ENCODE assay signal across 23 cellular contexts in genomic region chr3:133529809-133530208, GRCh38. TPM values are rescaled to one million over a fixed set of nuclear protein-coding genes. Genes with fewer than 3 reads are reported as not detected.
DNase-seq lines count a peak whose midpoint lies in the region; ATAC-seq, FAIRE-seq and TF ChIP-seq lines count a peak whose summit lies in the region.
"Had no signal": no experiment of that assay in that cellular context is flagged by ENCODE, and none has a peak within 500 bp of the region (broad histone marks: within the 10 kb centered on the region; RNA-seq: fewer than 3 reads in every experiment).

No MANE protein-coding gene starts in this region.

- H3K27me3 ChIP-seq in HepG2 (ENCODE audit: control insufficient read depth in 1 of 2, insufficient read depth in 2 of 2, low read length in 2 of 2) (no peaks in the 10 kb centered on the region), right lobe of liver (no peaks in the 10 kb centered on the region), K562 (ENCODE audit: control insufficient read depth in 2 of 2, insufficient read depth in 2 of 2, low read length in 2 of 2) (no peaks in the 10 kb centered on the region)
- H3K27me3 ChIP-seq: BLaER1 treated with 17β-estradiol and CSF1 and Interleukin-3, amounts not matched to agents 10 nM and 100 nM had no signal

- TF ChIP-seq EP300 in HepG2 (IDR thresholded peaks at IDR 0.05; ENCODE audit: low read depth in 2 of 2, low read length in 2 of 2) = no peak
- no peak for TF ChIP-seq EP300 in HepG2 (CRISPR knock-in tag; IDR thresholded peaks at IDR 0.05; ENCODE audit: borderline replicate concordance)
- no peak for TF ChIP-seq EP300 in K562 (IDR thresholded peaks at IDR 0.05; ENCODE audit: low read length)

- H2AFZ ChIP-seq in HepG2 (ENCODE audit: low read length) (no peak overlapping the region), K562 (ENCODE audit: low read depth, low read length) (no peak overlapping the region)

- H3K27me3 Mint-ChIP-seq in stimulated activated memory B cell treated with anti-CD40 and anti-IgM and Interleukin-4, amounts not matched to agents 10 μg/mL and 1 μg/mL and 100 μg/mL, for 72 hours = no peaks in the 10 kb centered on the region
- H3K27me3 Mint-ChIP-seq: B cell; CD4-positive, alpha-beta T cell had no signal

- no peaks in the 10 kb centered on the region for H3K79me2 ChIP-seq in HepG2 (ENCODE audit: insufficient read depth, low read length)
- no peaks in the 10 kb centered on the region for H3K79me2 ChIP-seq in K562 (ENCODE audit: control insufficient read depth, insufficient read depth, low read length)

- H3K4me2 ChIP-seq in HepG2 (ENCODE audit: low read depth, low read length) (no peak overlapping the region), K562 (ENCODE audit: insufficient read depth, low read length) (no peak overlapping the region)
- H3K4me2 ChIP-seq: A549; BLaER1 treated with 17β-estradiol and CSF1 and Interleukin-3, amounts not matched to agents 10 nM and 100 nM had no signal

- H3K9me3 Mint-ChIP-seq in stimulated activated memory B cell treated with anti-CD40 and anti-IgM and Interleukin-4, amounts not matched to agents 10 μg/mL and 1 μg/mL and 100 μg/mL, for 72 hours = no peaks in the 10 kb centered on the region
- H3K9me3 Mint-ChIP-seq: CD4-positive, alpha-beta T cell; CD8-positive, alpha-beta T cell had no signal

- H3K9me1 ChIP-seq in K562 (ENCODE audit: control insufficient read depth, insufficient read depth, low read length) = no peaks in the 10 kb centered on the region

- H3K36me3 ChIP-seq in HepG2 (replicated peaks in 1 of 2; ENCODE audit: control insufficient read depth in 1 of 2, insufficient read depth in 2 of 2, low read length in 2 of 2) (no peaks in the 10 kb centered on the region), right lobe of liver (no peaks in the 10 kb centered on the region), K562 (ENCODE audit: control insufficient read depth, insufficient read depth, low read length) (no peaks in the 10 kb centered on the region)
- H3K36me3 ChIP-seq: BLaER1 treated with 17β-estradiol and CSF1 and Interleukin-3, amounts not matched to agents 10 nM and 100 nM had no signal

- no peak overlapping the region for H3K4me3 Mint-ChIP-seq in stimulated activated memory B cell treated with anti-CD40 and anti-IgM and Interleukin-4, amounts not matched to agents 10 μg/mL and 1 μg/mL and 100 μg/mL, for 72 hours
- H3K4me3 Mint-ChIP-seq: B cell; CD4-positive, alpha-beta T cell; CD8-positive, alpha-beta T cell had no signal

- H3K27ac Mint-ChIP-seq in stimulated activated memory B cell treated with anti-CD40 and anti-IgM and Interleukin-4, amounts not matched to agents 10 μg/mL and 1 μg/mL and 100 μg/mL, for 72 hours = peak overlapping the region; percentile 11
- H3K27ac Mint-ChIP-seq: B cell; CD4-positive, alpha-beta T cell; CD8-positive, alpha-beta T cell had no signal

- H3K9me3 ChIP-seq in HepG2 (ENCODE audit: low read length) (peaks cover 6% of the 10 kb centered on the region; the same call in 1 of the 2 replicates), right lobe of liver (no peaks in the 10 kb centered on the region), K562 (replicated peaks; ENCODE audit: control insufficient read depth, insufficient read depth, low read depth, low read length) (no peaks in the 10 kb centered on the region)

- 94% methylated on average over 2 of the region's 2 CpGs for WGBS in HepG2 (ENCODE audit: low lambda C conversion rate)
- WGBS in right lobe of liver (ENCODE audit: insufficient coverage, low coverage, low lambda C conversion rate, missing lambda C conversion rate) = 90% methylated on average over 2 of the region's 2 CpGs
- WGBS in K562 (ENCODE audit: insufficient coverage, low coverage, missing lambda C conversion rate) = 13% methylated on average over 2 of the region's 2 CpGs

- intact Hi-C loops in HepG2 (cut with micrococcal nuclease; ENCODE audit: unreplicated experiment) = no loop called here
- intact Hi-C loops in right lobe of liver (cut with DNase I) = no loop called here
- intact Hi-C loops in K562 (cut with micrococcal nuclease) = no loop called here

- H3K9ac ChIP-seq in HepG2 (ENCODE audit: insufficient read depth, low read depth, low read length) (no peak overlapping the region), K562 (ENCODE audit: insufficient read depth in 1 of 2, low read depth in 2 of 2, low read length in 2 of 2) (no peak overlapping the region)
- H3K9ac ChIP-seq: BLaER1 treated with 17β-estradiol and CSF1 and Interleukin-3, amounts not matched to agents 10 nM and 100 nM had no signal

- no TSS peak for BruUV-seq in HepG2 (replicated peaks; lab: Mats Ljungman, UMichigan)
- no TSS peak for BruUV-seq in K562 (replicated peaks; lab: Mats Ljungman, UMichigan)

- TF ChIP-seq CTCF in HepG2 (CRISPR knock-in tag; IDR thresholded peaks at IDR 0.05) (no peak), right lobe of liver (IDR thresholded peaks at IDR 0.05) (no peak), K562 (IDR thresholded peaks at IDR 0.05 in 2 of 3, conservative IDR thresholded peaks at IDR 0.05 in 1 of 3; ENCODE audit: insufficient read depth in 2 of 3, low read depth in 1 of 3, low read length in 3 of 3) (no peak)

- H3K4me1 ChIP-seq in HepG2 (ENCODE audit: insufficient read depth, low read length) (no peaks in the 10 kb centered on the region), right lobe of liver (no peaks in the 10 kb centered on the region), K562 (replicated peaks in 1 of 2; ENCODE audit: control insufficient read depth in 2 of 2, insufficient read depth in 2 of 2, low read length in 2 of 2) (no peaks in the 10 kb centered on the region)
- H3K4me1 ChIP-seq: A549 had no signal

- H3K27ac ChIP-seq in HepG2 (ENCODE audit: extremely low read length, insufficient read depth, low read length) = no peak overlapping the region
- no peak overlapping the region for H3K27ac ChIP-seq in right lobe of liver
- no peak overlapping the region for H3K27ac ChIP-seq in K562 (ENCODE audit: extremely low read depth, low read depth, low read length)
- H3K27ac ChIP-seq: 22Rv1; A549; BLaER1 treated with 17β-estradiol and CSF1 and Interleukin-3, amounts not matched to agents 10 nM and 100 nM; C4-2B had no signal

- H3K36me3 Mint-ChIP-seq in stimulated activated memory B cell treated with anti-CD40 and anti-IgM and Interleukin-4, amounts not matched to agents 10 μg/mL and 1 μg/mL and 100 μg/mL, for 72 hours = no peaks in the 10 kb centered on the region
- H3K36me3 Mint-ChIP-seq: CD8-positive, alpha-beta T cell had no signal

- peaks cover 20% of the 10 kb centered on the region for H3K4me1 Mint-ChIP-seq in stimulated activated memory B cell treated with anti-CD40 and anti-IgM and Interleukin-4, amounts not matched to agents 10 μg/mL and 1 μg/mL and 100 μg/mL, for 72 hours

- FAIRE-seq in HepG2 (lab: Jason Lieb, UNC) (no peak), K562 (lab: Jason Lieb, UNC) (no peak)
- FAIRE-seq: A549, D721Med, G401.6, GM12891, GM19239 had no signal

- POLR2A ChIA-PET in HepG2 (lab: Yijun Ruan, JAX) = interaction anchor here (0.7 kb wide), 1 partner anchor 36 kb away, joined by 3 read pairs; no protein-coding TSS in a partner anchor
- POLR2A ChIA-PET in K562 (lab: Yijun Ruan, JAX) = no interaction called here

- CTCF ChIA-PET in HepG2 (lab: Yijun Ruan, JAX; ENCODE audit: low intra/inter-chr PET ratio, low total read pairs) (no interaction called here), K562 (lab: Yijun Ruan, JAX; ENCODE audit: low intra/inter-chr PET ratio) (no interaction called here)

- H3K4me3 ChIP-seq in HepG2 (replicated peaks in 1 of 3; ENCODE audit: insufficient read depth in 1 of 3, low read depth in 2 of 3, low read length in 3 of 3) = no peak overlapping the region
- no peak overlapping the region for H3K4me3 ChIP-seq in right lobe of liver
- no peak overlapping the region for H3K4me3 ChIP-seq in K562
- H3K4me3 ChIP-seq: A549; BLaER1 treated with 17β-estradiol and CSF1 and Interleukin-3, amounts not matched to agents 10 nM and 100 nM had no signal

- ATAC-seq in HepG2 (no peak), right lobe of liver (no peak), K562 (no peak)
- ATAC-seq in stimulated activated memory B cell treated with anti-CD40 and anti-IgM and Interleukin-4, amounts not matched to agents 10 μg/mL and 1 μg/mL and 100 μg/mL, for 72 hours = no peak
- ATAC-seq: CD8-positive, alpha-beta T cell had no signal

- TF ChIP-seq POLR2A in HepG2 (IDR thresholded peaks at IDR 0.05; ENCODE audit: insufficient read depth in 1 of 2, low read depth in 2 of 2, low read length in 2 of 2) (no peak), right lobe of liver (IDR thresholded peaks at IDR 0.05) (no peak), K562 (conservative IDR thresholded peaks at IDR 0.05) (no peak)

- in situ Hi-C loops in HepG2 (cut with HindIII; ENCODE audit: extremely low pct_ligation_motif_present, low pct_unique_long_range_greater_than_20kb) (no loop called here), K562 (cut with MboI) (no loop called here)

- DNase-seq in HepG2 (ENCODE audit: low spot score) (no peak), right lobe of liver (no peak), K562 (ENCODE audit: extremely low read depth in 1 of 4, low spot score in 3 of 4) (no peak), LoVo (ENCODE audit: low spot score) (no peak), cerebellum (ENCODE audit: low spot score) (no peak)
- DNase-seq in stimulated activated naive CD4-positive, alpha-beta T cell treated with Interleukin-2 at 50 U/mL for 16 hours (lab: John Stamatoyannopoulos, UW) = no peak
- DNase-seq: AML-193; Caco-2; Calu3; CD4-positive, alpha-beta T cell; CD8-positive, alpha-beta T cell; DMS79 treated with DMSO at 0.1 percent for 48 hours; GF-D8 had no signal

- no peak for TF ChIP-seq RAD21 in HepG2 (CRISPR knock-in tag; IDR thresholded peaks at IDR 0.05)
- no peak for TF ChIP-seq RAD21 in K562 (CRISPR knock-in tag; conservative IDR thresholded peaks at IDR 0.05 in 1 of 2, IDR thresholded peaks at IDR 0.05 in 1 of 2)

- H4K20me1 ChIP-seq in HepG2 (ENCODE audit: insufficient read depth, low read length) = no peaks in the 10 kb centered on the region
- H4K20me1 ChIP-seq in K562 (replicated peaks; ENCODE audit: control insufficient read depth, insufficient read depth, low read length) = no peaks in the 10 kb centered on the region; the same call in 1 of the 2 replicates
- H4K20me1 ChIP-seq: BLaER1 treated with 17β-estradiol and CSF1 and Interleukin-3, amounts not matched to agents 10 nM and 100 nM had no signal

RNA-seq across cellular contexts. Expression of gene CDV3, which starts 43.7 kb away (rescaled TPM):
- 145 and 190 TPM in 2 replicates for total RNA-seq in HepG2 (2016; rRNA removed; fragmentation: Illumina TruSeq; extraction: Trizol)
- 29.7 and 31.6 TPM in 2 replicates for total RNA-seq in HepG2 (2016; cell fraction: cytosol; rRNA removed; fragmentation: Illumina TruSeq; extraction: Trizol; ENCODE audit: low read depth)
- total RNA-seq in HepG2 (2016; cell fraction: insoluble cytoplasmic fraction; rRNA removed; fragmentation: Illumina TruSeq; extraction: Trizol) = 140 and 167 TPM in 2 replicates
- total RNA-seq in HepG2 (2016; cell fraction: membrane; rRNA removed; fragmentation: Illumina TruSeq; extraction: Trizol) = 96.9 and 108 TPM in 2 replicates
- total RNA-seq in HepG2 (2016; cell fraction: nucleus; rRNA removed; fragmentation: Illumina TruSeq; extraction: Trizol) = 70.3 and 72.0 TPM in 2 replicates
- polyA plus RNA-seq in HepG2 (2011; rRNA removed) = 44.9 and 46.6 TPM in 2 replicates
- polyA plus RNA-seq in HepG2 (2011; cell fraction: cytosol; rRNA removed) = 20.0 and 35.2 TPM in 2 replicates
- 11.8 and 17.9 TPM in 2 replicates for polyA plus RNA-seq in HepG2 (2011; cell fraction: nucleus; rRNA removed)
- polyA plus RNA-seq in HepG2 (2012) = 98.7 and 98.9 TPM in 2 replicates
- polyA plus RNA-seq in HepG2 (2016; cell fraction: cytosol; fragmentation: Illumina TruSeq; extraction: Trizol; ENCODE audit: low read depth) = 29.7 and 32.6 TPM in 2 replicates
- polyA plus RNA-seq in HepG2 (2016; cell fraction: insoluble cytoplasmic fraction; fragmentation: Illumina TruSeq; extraction: Trizol; ENCODE audit: low read depth) = 154 TPM in 2 replicates
- polyA plus RNA-seq in HepG2 (2016; cell fraction: membrane; fragmentation: Illumina TruSeq; extraction: Trizol; ENCODE audit: low read depth) = 62.3 and 67.4 TPM in 2 replicates
- 72.4 and 78.4 TPM in 2 replicates for polyA plus RNA-seq in HepG2 (2016; cell fraction: nucleus; fragmentation: Illumina TruSeq; extraction: Trizol; ENCODE audit: insufficient read depth, low read depth)
- 25.2 and 41.8 TPM in 2 replicates for polyA minus RNA-seq in HepG2 (2011; rRNA and poly(A)+ RNA removed; ENCODE audit: low replicate concordance)
- polyA minus RNA-seq in HepG2 (2011; cell fraction: cytosol; rRNA and poly(A)+ RNA removed) = 46.6 and 59.2 TPM in 2 replicates
- 35.8 and 50.4 TPM in 2 replicates for polyA minus RNA-seq in HepG2 (2011; cell fraction: nucleus; rRNA and poly(A)+ RNA removed)
- total RNA-seq in right lobe of liver = 100 to 1,000 TPM in 1 of 6 experiments, 10 to 100 TPM in 5; 61.3 to 104 (median 81.3) TPM
- total RNA-seq in K562 (2011; cell fraction: chromatin; rRNA removed; ENCODE audit: low replicate concordance) = 12.9 and 28.4 TPM in 2 replicates
- total RNA-seq in K562 (2011; cell fraction: nucleolus; rRNA removed) = 13.3 and 15.1 TPM in 2 replicates
- 20.2 and 35.3 TPM in 2 replicates for total RNA-seq in K562 (2011; cell fraction: nucleoplasm; rRNA removed)
- total RNA-seq in K562 (2014; rRNA removed) = 78.4 and 82.3 TPM in 2 replicates
- 116 and 133 TPM in 2 replicates for total RNA-seq in K562 (2014; rRNA removed; fragmentation: Illumina TruSeq; extraction: Trizol)
- total RNA-seq in K562 (2015; rRNA removed; fragmentation: Illumina TruSeq; extraction: Trizol) = 120 and 128 TPM in 2 replicates
- total RNA-seq in K562 (2021) = 121 and 123 TPM in 2 replicates
- polyA plus RNA-seq in K562 (2011; rRNA removed) = 68.6 and 75.1 TPM in 2 replicates
- 14.2 and 29.1 TPM in 2 replicates for polyA plus RNA-seq in K562 (2011; cell fraction: cytosol; rRNA removed)
- 17.4 and 20.8 TPM in 2 replicates for polyA plus RNA-seq in K562 (2011; cell fraction: nucleus; rRNA removed)
- polyA plus RNA-seq in K562 (2012) = 65.8 and 87.6 TPM in 2 replicates
- 112 and 120 TPM in 2 replicates for polyA plus RNA-seq in K562 (2014; fragmentation: Illumina TruSeq; extraction: Trizol)
- 100 to 1,000 TPM in 1 of 2 experiments, 10 to 100 TPM in 1; 72.3 to 273 TPM for polyA plus RNA-seq in K562 (2014; fragmentation: Nextera tagmentation; extraction: Ambion mirVana)
- polyA plus RNA-seq in K562 (2014; rRNA removed) = 83.4 and 86.2 TPM in 2 replicates
- polyA minus RNA-seq in K562 (2011; rRNA and poly(A)+ RNA removed) = 83.2 and 102 TPM in 2 replicates
- 39.9 and 52.1 TPM in 2 replicates for polyA minus RNA-seq in K562 (2011; cell fraction: cytosol; rRNA and poly(A)+ RNA removed)
- 10.5 and 20.2 TPM in 2 replicates for polyA minus RNA-seq in K562 (2011; cell fraction: nucleus; rRNA and poly(A)+ RNA removed)
- 71.0 TPM for total RNA-seq in cerebellum
